13 cellular contexts compared by ENCODE assay signal in genomic region chr1:61403863-61404615, GRCh38.
DNase-seq lines count a peak whose midpoint lies in the region; ATAC-seq, FAIRE-seq and TF ChIP-seq lines count a peak whose summit lies in the region.
"Had no signal": no experiment of that assay in that cellular context is flagged by ENCODE, and none has a peak within 500 bp of the region (broad histone marks: within the 10 kb centered on the region; RNA-seq: fewer than 3 reads in every experiment).

No MANE protein-coding gene starts in this region.

- peak overlapping the region; percentile 78 for H3K27ac Mint-ChIP-seq in progenitor cell of endocrine pancreas
- no peak overlapping the region for H3K27ac Mint-ChIP-seq in activated CD4-positive, alpha-beta T cell treated with anti-CD3 and anti-CD28 coated beads, Interleukin-2, amount 10 ng/mL, durations not matched to agents 24 days and 14 days
- H3K27ac Mint-ChIP-seq: activated naive CD8-positive, alpha-beta T cell treated with anti-CD3 and anti-CD28 coated beads, Interleukin-2, amount 10 ng/mL, durations not matched to agents 7 days and 5 days; T-helper 17 cell had no signal

- no peak for FAIRE-seq in D721Med (lab: Jason Lieb, UNC)

- ATAC-seq in heart left ventricle (peak; percentile 3 to 69 (median 65)), GM18511 (IDR thresholded peaks at IDR 0.05; ENCODE audit: unreplicated experiment) (no peak), GM21367 (IDR thresholded peaks at IDR 0.05; ENCODE audit: unreplicated experiment) (no peak)
- ATAC-seq: HCT116, T-helper 17 cell had no signal

- H3K27me3 Mint-ChIP-seq in progenitor cell of endocrine pancreas = no peaks in the 10 kb centered on the region
- peaks cover 14% of the 10 kb centered on the region for H3K27me3 Mint-ChIP-seq in activated CD4-positive, alpha-beta T cell treated with anti-CD3 and anti-CD28 coated beads, Interleukin-2, amount 10 ng/mL, durations not matched to agents 24 days and 14 days
- H3K27me3 Mint-ChIP-seq: activated naive CD8-positive, alpha-beta T cell treated with anti-CD3 and anti-CD28 coated beads, Interleukin-2, amount 10 ng/mL, durations not matched to agents 7 days and 5 days; T-helper 17 cell had no signal

- DNase-seq in D721Med (ENCODE audit: insufficient read length, low spot score) (peak; percentile 46), ascending aorta (ENCODE audit: low spot score in 2 of 2) (no peak), heart left ventricle (no peak), progenitor cell of endocrine pancreas (ENCODE audit: low spot score, unreplicated experiment) (no peak), AG08396 (ENCODE audit: low spot score) (no peak)
- DNase-seq in activated CD4-positive, alpha-beta T cell treated with anti-CD3 and anti-CD28 coated beads, Interleukin-2, amount 10 ng/mL, durations not matched to agents 24 days and 14 days = no peak
- DNase-seq: activated naive CD8-positive, alpha-beta T cell treated with anti-CD3 and anti-CD28 coated beads, Interleukin-2, amount 10 ng/mL, durations not matched to agents 7 days and 5 days; AML-193; NCI-H1417; T-helper 17 cell had no signal

- H3K4me3 ChIP-seq in ascending aorta = peak overlapping the region; percentile 1 to 11
- H3K4me3 ChIP-seq in heart left ventricle = peak overlapping the region in 1 of 12 donors; percentile 18

- TF ChIP-seq POLR2A in heart left ventricle (IDR thresholded peaks at IDR 0.05) = no peak

- no peak overlapping the region for H3K4me3 Mint-ChIP-seq in progenitor cell of endocrine pancreas (ENCODE audit: low read depth)
- no peak overlapping the region for H3K4me3 Mint-ChIP-seq in activated CD4-positive, alpha-beta T cell treated with anti-CD3 and anti-CD28 coated beads, Interleukin-2, amount 10 ng/mL, durations not matched to agents 24 days and 14 days
- H3K4me3 Mint-ChIP-seq: activated naive CD8-positive, alpha-beta T cell treated with anti-CD3 and anti-CD28 coated beads, Interleukin-2, amount 10 ng/mL, durations not matched to agents 7 days and 5 days; T-helper 17 cell had no signal

- H3K9me3 ChIP-seq in ascending aorta (no peaks in the 10 kb centered on the region), heart left ventricle (no peaks in the 10 kb centered on the region)

- H3K36me3 Mint-ChIP-seq in progenitor cell of endocrine pancreas (ENCODE audit: insufficient read depth) = no peaks in the 10 kb centered on the region
- H3K36me3 Mint-ChIP-seq in activated CD4-positive, alpha-beta T cell treated with anti-CD3 and anti-CD28 coated beads, Interleukin-2, amount 10 ng/mL, durations not matched to agents 24 days and 14 days (ENCODE audit: low read depth) = no peaks in the 10 kb centered on the region
- H3K36me3 Mint-ChIP-seq: activated naive CD8-positive, alpha-beta T cell treated with anti-CD3 and anti-CD28 coated beads, Interleukin-2, amount 10 ng/mL, durations not matched to agents 7 days and 5 days had no signal

- no peak for TF ChIP-seq CTCF in D721Med (IDR thresholded peaks at IDR 0.05; ENCODE audit: insufficient read depth, missing control alignments)
- no peak for TF ChIP-seq CTCF in ascending aorta (IDR thresholded peaks at IDR 0.05)
- no peak for TF ChIP-seq CTCF in heart left ventricle (IDR thresholded peaks at IDR 0.05)
- TF ChIP-seq CTCF in progenitor cell of endocrine pancreas (IDR thresholded peaks at IDR 0.05; ENCODE audit: unreplicated experiment) = no peak

- H3K27ac ChIP-seq in ascending aorta (peak overlapping the region; percentile 48 to 66), heart left ventricle (peak overlapping the region in 8 of 12 donors; percentile 3 to 76 (median 22))

- no peaks in the 10 kb centered on the region for H3K27me3 ChIP-seq in ascending aorta
- H3K27me3 ChIP-seq in heart left ventricle = no peaks in the 10 kb centered on the region

- no peaks in the 10 kb centered on the region for H3K9me3 Mint-ChIP-seq in progenitor cell of endocrine pancreas (ENCODE audit: low read depth)
- no peaks in the 10 kb centered on the region for H3K9me3 Mint-ChIP-seq in activated CD4-positive, alpha-beta T cell treated with anti-CD3 and anti-CD28 coated beads, Interleukin-2, amount 10 ng/mL, durations not matched to agents 24 days and 14 days

- 36 to 48% (median 44%) methylated on average over 11 of the region's 11 CpGs for WGBS in heart left ventricle, 4 donors

- intact Hi-C loops in ascending aorta (cut with DNase I) = no loop called here
- intact Hi-C loops in heart left ventricle (cut with DNase I) = no loop called here
- intact Hi-C loops in activated CD4-positive, alpha-beta T cell treated with anti-CD3 and anti-CD28 coated beads, Interleukin-2, amount 10 ng/mL, durations not matched to agents 24 days and 14 days (cut with micrococcal nuclease) = no loop called here

- H3K4me1 ChIP-seq in ascending aorta = peaks cover 0 to 20% of the 10 kb centered on the region in 2 donors
- H3K4me1 ChIP-seq in heart left ventricle = peaks cover 0 to 40% (median 18%) of the 10 kb centered on the region in 12 donors

- H3K36me3 ChIP-seq in ascending aorta (peaks cover 18 to 28% of the 10 kb centered on the region in 2 donors), heart left ventricle (peaks cover 0 to 42% (median 29%) of the 10 kb centered on the region in 9 donors)

- H3K4me1 Mint-ChIP-seq in progenitor cell of endocrine pancreas (ENCODE audit: low read depth) = peaks cover 46% of the 10 kb centered on the region
- H3K4me1 Mint-ChIP-seq in activated CD4-positive, alpha-beta T cell treated with anti-CD3 and anti-CD28 coated beads, Interleukin-2, amount 10 ng/mL, durations not matched to agents 24 days and 14 days = no peaks in the 10 kb centered on the region
- H3K4me1 Mint-ChIP-seq: activated naive CD8-positive, alpha-beta T cell treated with anti-CD3 and anti-CD28 coated beads, Interleukin-2, amount 10 ng/mL, durations not matched to agents 7 days and 5 days; T-helper 17 cell had no signal

Comparison
In these comparisons a context has a peak if more than half of its experiments do, and no peak if none do; other contexts are left out.
1. ATAC-seq: peak in heart left ventricle (4 of 4); none in GM18511 (single experiment) and GM21367 (single experiment).